Comparison of ENCODE assay signal across 17 cellular contexts in genomic region chr17:82047914-82048570, GRCh38. TPM values are rescaled to one million over a fixed set of nuclear protein-coding genes. Genes with fewer than 3 reads are reported as not detected.
DNase-seq lines count a peak whose midpoint lies in the region; TF ChIP-seq lines count a peak whose summit lies in the region.
"Had no signal": no experiment of that assay in that cellular context is flagged by ENCODE, and none has a peak within 500 bp of the region (broad histone marks: within the 10 kb centered on the region; RNA-seq: fewer than 3 reads in every experiment).

No MANE protein-coding gene starts in this region.

- H3K36me3 Mint-ChIP-seq in MCF 10A (ENCODE audit: insufficient read depth, unreplicated experiment) = peaks cover 19% of the 10 kb centered on the region
- H3K36me3 Mint-ChIP-seq in T-helper 1 cell treated with Interleukin-12 subunit alpha and Interleukin-12 subunit beta and Interleukin-4 antibody, amounts not matched to agents 30 μg/mL and 1 μg/mL, for 36 hours (ENCODE audit: low read depth) = peaks cover 5% of the 10 kb centered on the region
- H3K36me3 Mint-ChIP-seq in endothelial cell (ENCODE audit: low read depth, unreplicated experiment) = peaks cover 8% of the 10 kb centered on the region
- H3K36me3 Mint-ChIP-seq in activated CD4-positive, alpha-beta memory T cell treated with anti-CD3 and anti-CD28 coated beads, Interleukin-2, amount 10 ng/mL, durations not matched to agents 7 days and 5 days (ENCODE audit: low read depth) = peaks cover 5% of the 10 kb centered on the region

- H3K4me1 ChIP-seq in breast epithelium (peaks cover 6 to 16% of the 10 kb centered on the region in 2 donors), spleen (peaks cover 13 to 34% (median 29%) of the 10 kb centered on the region in 6 donors)

- DNase-seq in MCF 10A (ENCODE audit: unreplicated experiment) (no peak), breast epithelium (ENCODE audit: low spot score in 2 of 2) (no peak), endothelial cell (ENCODE audit: low spot score) (no peak), spleen (peak; percentile 69), GM20000 (ENCODE audit: low spot score) (no peak), AG20443 (ENCODE audit: low spot score) (no peak)
- no peak for DNase-seq in activated CD4-positive, alpha-beta memory T cell treated with anti-CD3 and anti-CD28 coated beads, Interleukin-2, amount 10 ng/mL, durations not matched to agents 7 days and 5 days
- DNase-seq: 8988T; IMR-90; Kasumi-1; NCI-H1930; NCI-H446; NK-92 treated with Interleukin-12 subunit alpha and Interleukin-12 subunit beta, amount 100 ng/mL, for 24 hours; OCI-M1; SIG-M5 had no signal

- H3K27me3 ChIP-seq in breast epithelium = no peaks in the 10 kb centered on the region
- H3K27me3 ChIP-seq in spleen (replicated peaks in 1 of 7) = no peaks in the 10 kb centered on the region
- H3K27me3 ChIP-seq: BLaER1 had no signal

- H3K9me3 ChIP-seq in breast epithelium (no peaks in the 10 kb centered on the region), spleen (no peaks in the 10 kb centered on the region)
- H3K9me3 ChIP-seq: BLaER1 had no signal

- no peak for TF ChIP-seq CTCF in MCF 10A (IDR thresholded peaks at IDR 0.05; ENCODE audit: unreplicated experiment)
- no peak for TF ChIP-seq CTCF in breast epithelium (IDR thresholded peaks at IDR 0.05)
- TF ChIP-seq CTCF in endothelial cell (IDR thresholded peaks at IDR 0.05; ENCODE audit: unreplicated experiment) = no peak
- no peak for TF ChIP-seq CTCF in spleen (IDR thresholded peaks at IDR 0.05 in 8 of 11, conservative IDR thresholded peaks at IDR 0.05 in 3 of 11)
- no peak for TF ChIP-seq CTCF in GM20000 (IDR thresholded peaks at IDR 0.05; ENCODE audit: extremely low read depth, missing control alignments)

- 87 to 96% (median 94%) methylated on average over 13 to 25 of the region's 25 CpGs for WGBS in spleen, 5 donors

- TSS peak; percentile 33 for BruUV-seq in MCF 10A (replicated peaks; lab: Mats Ljungman, UMichigan)

- no peaks in the 10 kb centered on the region for H3K36me3 ChIP-seq in breast epithelium
- peaks cover 0 to 39% (median 9%) of the 10 kb centered on the region in 6 donors for H3K36me3 ChIP-seq in spleen

- POLR2A ChIA-PET in MCF 10A (lab: Yijun Ruan, JAX) = interaction anchor here (0.6 to 1.3 kb wide), 3 partner anchors 10 to 62 kb away, joined by 3 to 6 read pairs (median 4); partner anchors contain the start of gene DCXR
- POLR2A ChIA-PET in activated CD4-positive, alpha-beta memory T cell treated with anti-CD3 and anti-CD28 coated beads, Interleukin-2, amount 10 ng/mL, durations not matched to agents 7 days and 5 days (lab: Charles Lee) = interaction anchor here (4.3 kb wide), 1 partner anchor 9 kb away, joined by 27 read pairs; the partner anchor contains the start of gene DCXR

- no peak overlapping the region for H3K4me3 ChIP-seq in breast epithelium
- H3K4me3 ChIP-seq in spleen = no peak overlapping the region
- H3K4me3 ChIP-seq: BLaER1 had no signal

- H3K9me3 Mint-ChIP-seq in MCF 10A (ENCODE audit: unreplicated experiment) (no peaks in the 10 kb centered on the region), endothelial cell (ENCODE audit: unreplicated experiment) (no peaks in the 10 kb centered on the region)
- no peaks in the 10 kb centered on the region for H3K9me3 Mint-ChIP-seq in T-helper 1 cell treated with Interleukin-12 subunit alpha and Interleukin-12 subunit beta and Interleukin-4 antibody, amounts not matched to agents 30 μg/mL and 1 μg/mL, for 36 hours
- H3K9me3 Mint-ChIP-seq in activated CD4-positive, alpha-beta memory T cell treated with anti-CD3 and anti-CD28 coated beads, Interleukin-2, amount 10 ng/mL, durations not matched to agents 7 days and 5 days = no peaks in the 10 kb centered on the region

- TF ChIP-seq POLR2A in breast epithelium (IDR thresholded peaks at IDR 0.05) (no peak), spleen (IDR thresholded peaks at IDR 0.05) (no peak)

- no peak overlapping the region for H3K27ac Mint-ChIP-seq in MCF 10A (ENCODE audit: low read depth, unreplicated experiment)
- no peak overlapping the region for H3K27ac Mint-ChIP-seq in T-helper 1 cell treated with Interleukin-12 subunit alpha and Interleukin-12 subunit beta and Interleukin-4 antibody, amounts not matched to agents 30 μg/mL and 1 μg/mL, for 36 hours
- H3K27ac Mint-ChIP-seq in endothelial cell (ENCODE audit: unreplicated experiment) = no peak overlapping the region
- no peak overlapping the region for H3K27ac Mint-ChIP-seq in activated CD4-positive, alpha-beta memory T cell treated with anti-CD3 and anti-CD28 coated beads, Interleukin-2, amount 10 ng/mL, durations not matched to agents 7 days and 5 days

- H3K27me3 Mint-ChIP-seq in MCF 10A (ENCODE audit: insufficient read depth, unreplicated experiment) (no peaks in the 10 kb centered on the region), endothelial cell (ENCODE audit: unreplicated experiment) (peaks cover 6% of the 10 kb centered on the region)
- H3K27me3 Mint-ChIP-seq in T-helper 1 cell treated with Interleukin-12 subunit alpha and Interleukin-12 subunit beta and Interleukin-4 antibody, amounts not matched to agents 30 μg/mL and 1 μg/mL, for 36 hours (ENCODE audit: low read depth) = no peaks in the 10 kb centered on the region
- no peaks in the 10 kb centered on the region for H3K27me3 Mint-ChIP-seq in activated CD4-positive, alpha-beta memory T cell treated with anti-CD3 and anti-CD28 coated beads, Interleukin-2, amount 10 ng/mL, durations not matched to agents 7 days and 5 days

- H3K27ac ChIP-seq in breast epithelium (no peak overlapping the region), spleen (no peak overlapping the region)
- H3K27ac ChIP-seq: BLaER1 had no signal

- H3K4me1 Mint-ChIP-seq in MCF 10A (ENCODE audit: insufficient read depth, unreplicated experiment) = no peaks in the 10 kb centered on the region
- peaks cover 9% of the 10 kb centered on the region for H3K4me1 Mint-ChIP-seq in T-helper 1 cell treated with Interleukin-12 subunit alpha and Interleukin-12 subunit beta and Interleukin-4 antibody, amounts not matched to agents 30 μg/mL and 1 μg/mL, for 36 hours (ENCODE audit: low read depth)
- no peaks in the 10 kb centered on the region for H3K4me1 Mint-ChIP-seq in endothelial cell (ENCODE audit: unreplicated experiment)
- H3K4me1 Mint-ChIP-seq in activated CD4-positive, alpha-beta memory T cell treated with anti-CD3 and anti-CD28 coated beads, Interleukin-2, amount 10 ng/mL, durations not matched to agents 7 days and 5 days = peaks cover 14% of the 10 kb centered on the region

- H3K4me3 Mint-ChIP-seq in MCF 10A (ENCODE audit: unreplicated experiment) (no peak overlapping the region), endothelial cell (ENCODE audit: unreplicated experiment) (peak overlapping the region; percentile 62)
- H3K4me3 Mint-ChIP-seq in T-helper 1 cell treated with Interleukin-12 subunit alpha and Interleukin-12 subunit beta and Interleukin-4 antibody, amounts not matched to agents 30 μg/mL and 1 μg/mL, for 36 hours = peak overlapping the region; percentile 40
- no peak overlapping the region for H3K4me3 Mint-ChIP-seq in activated CD4-positive, alpha-beta memory T cell treated with anti-CD3 and anti-CD28 coated beads, Interleukin-2, amount 10 ng/mL, durations not matched to agents 7 days and 5 days

- CTCF ChIA-PET in MCF 10A (lab: Yijun Ruan, JAX) = interaction anchor here (0.6 kb wide), 1 partner anchor 322 kb away, joined by 4 read pairs; no protein-coding TSS in a partner anchor
- CTCF ChIA-PET in activated CD4-positive, alpha-beta memory T cell treated with anti-CD3 and anti-CD28 coated beads, Interleukin-2, amount 10 ng/mL, durations not matched to agents 7 days and 5 days (lab: Charles Lee) = interaction anchor here (0.8 kb wide), 1 partner anchor 11 kb away, joined by 3 read pairs; the partner anchor contains the start of gene DCXR

- intact Hi-C loops in MCF 10A (cut with micrococcal nuclease) = no loop called here
- intact Hi-C loops in breast epithelium (cut with DNase I; ENCODE audit: low total_unique reads) = no loop called here
- intact Hi-C loops in spleen (cut with DNase I; ENCODE audit: low total_unique reads) = loop anchor here (10.0 kb wide), 1 partner anchor 57 kb away; no protein-coding TSS in a partner anchor

RNA-seq across cellular contexts. Expression of gene RFNG, which starts 3.6 kb away (rescaled TPM):
- total RNA-seq in MCF 10A (2022) = 37.9 and 38.0 TPM in 2 replicates
- 10 to 100 TPM; 30.5 to 49.4 (median 31.8) TPM for total RNA-seq in breast epithelium
- total RNA-seq in endothelial cell (ENCODE audit: unreplicated experiment) = 19.7 TPM
- total RNA-seq in spleen = 10 to 100 TPM; 21.4 to 36.3 (median 26.0) TPM
- 10 to 100 TPM; 24.5 to 42.3 (median 41.5) TPM for polyA plus RNA-seq in spleen
- 10 to 100 TPM; 26.3 to 28.4 TPM for total RNA-seq in activated CD4-positive, alpha-beta memory T cell treated with anti-CD3 and anti-CD28 coated beads, Interleukin-2, amount 10 ng/mL, durations not matched to agents 7 days and 5 days

RNA-seq across cellular contexts. Expression of gene GPS1, which starts 3.7 kb away (rescaled TPM):
- total RNA-seq in MCF 10A (2022) (96.6 and 100 TPM in 2 replicates), breast epithelium (10 to 100 TPM; 68.8 to 95.4 (median 94.4) TPM), endothelial cell (ENCODE audit: unreplicated experiment) (80.0 TPM), spleen (10 to 100 TPM; 61.5 to 77.2 (median 66.5) TPM)
- polyA plus RNA-seq in spleen = 100 to 1,000 TPM in 1 of 3 donors, 10 to 100 TPM in 2; 69.5 to 109 (median 95.4) TPM
- total RNA-seq in activated CD4-positive, alpha-beta memory T cell treated with anti-CD3 and anti-CD28 coated beads, Interleukin-2, amount 10 ng/mL, durations not matched to agents 7 days and 5 days = 10 to 100 TPM; 69.0 to 75.6 TPM

RNA-seq across cellular contexts. Expression of gene DCXR, which starts 10.5 kb away (rescaled TPM):
- total RNA-seq in MCF 10A (2022) = 77.9 and 111 TPM in 2 replicates
- total RNA-seq in breast epithelium = 100 to 1,000 TPM; 202 to 484 (median 228) TPM
- total RNA-seq in endothelial cell (ENCODE audit: unreplicated experiment) = 30.8 TPM
- total RNA-seq in spleen = 10 to 100 TPM; 44.2 to 82.5 (median 54.9) TPM
- 10 to 100 TPM; 74.8 to 88.0 (median 87.6) TPM for polyA plus RNA-seq in spleen
- 10 to 100 TPM; 93.9 to 95.2 TPM for total RNA-seq in activated CD4-positive, alpha-beta memory T cell treated with anti-CD3 and anti-CD28 coated beads, Interleukin-2, amount 10 ng/mL, durations not matched to agents 7 days and 5 days

RNA-seq across cellular contexts. Expression of gene RAC3, which starts 16.6 kb away (rescaled TPM):
- total RNA-seq in MCF 10A (2022) (7.1 and 9.7 TPM in 2 replicates), breast epithelium (10 to 100 TPM in 2 of 3 donors, 1 to 10 TPM in 1; 7.6 to 23.0 (median 16.1) TPM), endothelial cell (ENCODE audit: unreplicated experiment) (24.0 TPM), spleen (1 to 10 TPM in 2 of 7 donors, under 1 TPM in 3, not detected in 2; 0.60 to 1.4 (median 0.66) TPM)
- 1 to 10 TPM; 1.0 to 3.4 (median 2.0) TPM for polyA plus RNA-seq in spleen
- 1 to 10 TPM; 7.9 to 8.1 TPM for total RNA-seq in activated CD4-positive, alpha-beta memory T cell treated with anti-CD3 and anti-CD28 coated beads, Interleukin-2, amount 10 ng/mL, durations not matched to agents 7 days and 5 days

RNA-seq across cellular contexts. Expression of gene DUS1L, which starts 17.6 kb away (rescaled TPM):
- total RNA-seq in MCF 10A (2022) (116 and 123 TPM in 2 replicates), breast epithelium (10 to 100 TPM; 55.0 to 96.4 (median 82.0) TPM), endothelial cell (ENCODE audit: unreplicated experiment) (74.1 TPM), spleen (100 to 1,000 TPM in 3 of 7 donors, 10 to 100 TPM in 4; 76.4 to 114 (median 87.9) TPM)
- 100 to 1,000 TPM; 130 to 174 (median 173) TPM for polyA plus RNA-seq in spleen
- total RNA-seq in activated CD4-positive, alpha-beta memory T cell treated with anti-CD3 and anti-CD28 coated beads, Interleukin-2, amount 10 ng/mL, durations not matched to agents 7 days and 5 days = 10 to 100 TPM; 98.8 to 99.3 TPM

Comparison
In these comparisons a context has a peak if more than half of its experiments do, and no peak if none do; other contexts are left out.
1. H3K4me3 Mint-ChIP-seq: peak in T-helper 1 cell treated with Interleukin-12 subunit alpha and Interleukin-12 subunit beta and Interleukin-4 antibody, amounts not matched to agents 30 μg/mL and 1 μg/mL, for 36 hours (single experiment) and endothelial cell (single experiment); none in MCF 10A (single experiment) and activated CD4-positive, alpha-beta memory T cell treated with anti-CD3 and anti-CD28 coated beads, Interleukin-2, amount 10 ng/mL, durations not matched to agents 7 days and 5 days (single experiment).